Comparison of ENCODE assay signal across 2 cellular contexts in the genomic region with DNA sequence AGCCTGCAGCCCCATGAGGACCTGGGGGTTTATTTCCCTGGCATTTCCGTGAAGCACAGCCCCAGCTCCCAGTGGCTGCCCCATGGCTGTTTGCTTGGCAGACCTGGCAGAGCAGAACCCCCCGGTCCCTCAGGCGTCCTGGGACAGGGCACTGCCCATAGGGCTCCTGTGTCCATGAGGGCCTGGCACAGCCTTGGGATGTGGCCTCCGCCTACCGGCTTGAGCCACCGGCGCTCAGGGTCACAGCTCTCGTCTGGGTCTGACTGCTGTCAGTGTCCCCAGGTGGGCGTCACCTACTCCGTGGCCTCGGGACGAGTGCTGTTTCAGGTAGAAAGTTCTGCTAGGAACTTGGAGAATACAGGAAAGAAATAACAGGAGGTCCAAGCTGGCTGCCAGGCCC.
TF ChIP-seq lines count a peak whose summit lies in the region.

No MANE protein-coding gene starts in this region.

TF ChIP-seq in WTC11, 78 proteins besides CTCF, POLR2A, EP300 and RAD21 (continued from another document):
- no peak for TF ChIP-seq OVOL2 (CRISPR knock-in tag; IDR thresholded peaks at IDR 0.05; ENCODE audit: borderline replicate concordance)
- TF ChIP-seq, protein P1, sequence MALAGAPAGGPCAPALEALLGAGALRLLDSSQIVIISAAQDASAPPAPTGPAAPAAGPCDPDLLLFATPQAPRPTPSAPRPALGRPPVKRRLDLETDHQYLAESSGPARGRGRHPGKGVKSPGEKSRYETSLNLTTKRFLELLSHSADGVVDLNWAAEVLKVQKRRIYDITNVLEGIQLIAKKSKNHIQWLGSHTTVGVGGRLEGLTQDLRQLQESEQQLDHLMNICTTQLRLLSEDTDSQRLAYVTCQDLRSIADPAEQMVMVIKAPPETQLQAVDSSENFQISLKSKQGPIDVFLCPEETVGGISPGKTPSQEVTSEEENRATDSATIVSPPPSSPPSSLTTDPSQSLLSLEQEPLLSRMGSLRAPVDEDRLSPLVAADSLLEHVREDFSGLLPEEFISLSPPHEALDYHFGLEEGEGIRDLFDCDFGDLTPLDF (CRISPR knock-in tag; IDR thresholded peaks at IDR 0.05): no peak
- TF ChIP-seq, protein P2, sequence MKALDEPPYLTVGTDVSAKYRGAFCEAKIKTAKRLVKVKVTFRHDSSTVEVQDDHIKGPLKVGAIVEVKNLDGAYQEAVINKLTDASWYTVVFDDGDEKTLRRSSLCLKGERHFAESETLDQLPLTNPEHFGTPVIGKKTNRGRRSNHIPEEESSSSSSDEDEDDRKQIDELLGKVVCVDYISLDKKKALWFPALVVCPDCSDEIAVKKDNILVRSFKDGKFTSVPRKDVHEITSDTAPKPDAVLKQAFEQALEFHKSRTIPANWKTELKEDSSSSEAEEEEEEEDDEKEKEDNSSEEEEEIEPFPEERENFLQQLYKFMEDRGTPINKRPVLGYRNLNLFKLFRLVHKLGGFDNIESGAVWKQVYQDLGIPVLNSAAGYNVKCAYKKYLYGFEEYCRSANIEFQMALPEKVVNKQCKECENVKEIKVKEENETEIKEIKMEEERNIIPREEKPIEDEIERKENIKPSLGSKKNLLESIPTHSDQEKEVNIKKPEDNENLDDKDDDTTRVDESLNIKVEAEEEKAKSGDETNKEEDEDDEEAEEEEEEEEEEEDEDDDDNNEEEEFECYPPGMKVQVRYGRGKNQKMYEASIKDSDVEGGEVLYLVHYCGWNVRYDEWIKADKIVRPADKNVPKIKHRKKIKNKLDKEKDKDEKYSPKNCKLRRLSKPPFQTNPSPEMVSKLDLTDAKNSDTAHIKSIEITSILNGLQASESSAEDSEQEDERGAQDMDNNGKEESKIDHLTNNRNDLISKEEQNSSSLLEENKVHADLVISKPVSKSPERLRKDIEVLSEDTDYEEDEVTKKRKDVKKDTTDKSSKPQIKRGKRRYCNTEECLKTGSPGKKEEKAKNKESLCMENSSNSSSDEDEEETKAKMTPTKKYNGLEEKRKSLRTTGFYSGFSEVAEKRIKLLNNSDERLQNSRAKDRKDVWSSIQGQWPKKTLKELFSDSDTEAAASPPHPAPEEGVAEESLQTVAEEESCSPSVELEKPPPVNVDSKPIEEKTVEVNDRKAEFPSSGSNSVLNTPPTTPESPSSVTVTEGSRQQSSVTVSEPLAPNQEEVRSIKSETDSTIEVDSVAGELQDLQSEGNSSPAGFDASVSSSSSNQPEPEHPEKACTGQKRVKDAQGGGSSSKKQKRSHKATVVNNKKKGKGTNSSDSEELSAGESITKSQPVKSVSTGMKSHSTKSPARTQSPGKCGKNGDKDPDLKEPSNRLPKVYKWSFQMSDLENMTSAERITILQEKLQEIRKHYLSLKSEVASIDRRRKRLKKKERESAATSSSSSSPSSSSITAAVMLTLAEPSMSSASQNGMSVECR (CRISPR knock-in tag; IDR thresholded peaks at IDR 0.05; ENCODE audit: borderline replicate concordance): no peak
- TF ChIP-seq FOXP1 (CRISPR knock-in tag; IDR thresholded peaks at IDR 0.05; ENCODE audit: borderline replicate concordance): no peak
- no peak for TF ChIP-seq IRF2 (CRISPR knock-in tag; IDR thresholded peaks at IDR 0.05; ENCODE audit: borderline replicate concordance, low read depth)
- TF ChIP-seq ZNF396 (CRISPR knock-in tag; IDR thresholded peaks at IDR 0.05; ENCODE audit: borderline replicate concordance): no peak

TF ChIP-seq in GM23338, 12 proteins besides CTCF, POLR2A, EP300 and RAD21:
- TF ChIP-seq STAT1 (IDR thresholded peaks at IDR 0.05; ENCODE audit: unreplicated experiment): no peak
